11 cellular contexts compared by ENCODE assay signal in genomic region chr22:29152381-29153138, GRCh38. TPM values are rescaled to one million over a fixed set of nuclear protein-coding genes. Genes with fewer than 3 reads are reported as not detected.
DNase-seq lines count a peak whose midpoint lies in the region; ATAC-seq and TF ChIP-seq lines count a peak whose summit lies in the region.
"Had no signal": no experiment of that assay in that cellular context is flagged by ENCODE, and none has a peak within 500 bp of the region (broad histone marks: within the 10 kb centered on the region; RNA-seq: fewer than 3 reads in every experiment).

No MANE protein-coding gene starts in this region.

- H3K9me3 Mint-ChIP-seq in GM23338 (no peaks in the 10 kb centered on the region), brain (no peaks in the 10 kb centered on the region)
- H3K9me3 Mint-ChIP-seq: activated naive CD4-positive, alpha-beta T cell treated with anti-CD3 and anti-CD28 coated beads, Interleukin-2, amount 50 U/mL, for 72 hours; CD4-positive, alpha-beta T cell had no signal

- H3K4me3 Mint-ChIP-seq in GM23338 (peak overlapping the region; percentile 49; the same call in 2 of the 3 replicates), brain (peak overlapping the region; percentile 28 to 74 (median 50))
- H3K4me3 Mint-ChIP-seq: CD4-positive, alpha-beta T cell had no signal

- intact Hi-C loops in posterior vena cava (cut with DNase I), result loop anchor here (5.0 to 10.0 kb wide), 2 partner anchors 295 to 298 kb away; no protein-coding TSS in a partner anchor

- DNase-seq in GM23338 (ENCODE audit: low spot score), result peak; percentile 57
- peak; percentile 39 for DNase-seq in iPS-NIHi11 (ENCODE audit: low spot score)
- DNase-seq in posterior vena cava (ENCODE audit: low spot score), result peak; percentile 82
- DNase-seq in activated naive CD4-positive, alpha-beta T cell (lab: John Stamatoyannopoulos, UW), result no peak
- no peak for DNase-seq in HEK293T (ENCODE audit: extremely low spot score)
- no peak for DNase-seq in NCI-H345 treated with DMSO at 0.1 percent for 48 hours (lab: John Stamatoyannopoulos, UW; ENCODE audit: unreplicated experiment)
- DNase-seq in stimulated activated CD4-positive, alpha-beta T cell treated with anti-CD3 and anti-CD28 coated beads, Interleukin-2, amount 100 ng/mL, for 24 hours, result no peak
- DNase-seq: CD4-positive, alpha-beta T cell had no signal

- no peaks in the 10 kb centered on the region for H3K36me3 Mint-ChIP-seq in GM23338 (ENCODE audit: low read depth)
- peaks cover 10% of the 10 kb centered on the region for H3K36me3 Mint-ChIP-seq in brain
- H3K36me3 Mint-ChIP-seq: activated naive CD4-positive, alpha-beta T cell treated with anti-CD3 and anti-CD28 coated beads, Interleukin-2, amount 50 U/mL, for 72 hours had no signal

- TF ChIP-seq CTCF in GM23338 (conservative IDR thresholded peaks at IDR 0.05; ENCODE audit: low read depth in 2 of 2) (no peak), brain (conservative IDR thresholded peaks at IDR 0.05) (no peak)

- peak overlapping the region; percentile 65; the same call in 1 of the 2 replicates for H2AFZ ChIP-seq in GM23338

- H3K27ac ChIP-seq in GM23338 (ENCODE audit: low read depth), result peak overlapping the region; percentile 41; the same call in 1 of the 2 replicates

- peaks cover 10% of the 10 kb centered on the region for H3K27me3 Mint-ChIP-seq in GM23338 (ENCODE audit: insufficient read depth, low read depth, poor library complexity)
- H3K27me3 Mint-ChIP-seq in brain, result peaks cover 6% of the 10 kb centered on the region

- no peaks in the 10 kb centered on the region for H4K20me1 ChIP-seq in GM23338 (replicated peaks; ENCODE audit: insufficient read depth)

- CTCF ChIA-PET in HEK293T (lab: Yijun Ruan, JAX), result interaction anchor here (0.6 to 1.6 kb wide), 3 partner anchors 64 to 83 kb away, joined by 3 to 10 read pairs (median 3); no protein-coding TSS in a partner anchor

- peak overlapping the region; percentile 68 for H3K4me2 ChIP-seq in GM23338

- H3K4me3 ChIP-seq in GM23338, result no peak overlapping the region; the same call in 1 of the 2 replicates

- POLR2A ChIA-PET in HEK293T (lab: Yijun Ruan, JAX), result no interaction called here

- H3K79me2 ChIP-seq in GM23338 (replicated peaks; ENCODE audit: insufficient read depth), result no peaks in the 10 kb centered on the region

- peak overlapping the region; percentile 87 for H3K27ac Mint-ChIP-seq in GM23338
- H3K27ac Mint-ChIP-seq in brain, result peak overlapping the region; percentile 74 to 95 (median 94)
- H3K27ac Mint-ChIP-seq: activated naive CD4-positive, alpha-beta T cell treated with anti-CD3 and anti-CD28 coated beads, Interleukin-2, amount 50 U/mL, for 72 hours; CD4-positive, alpha-beta T cell had no signal

- H3K27me3 ChIP-seq in GM23338 (ENCODE audit: insufficient read depth), result no peaks in the 10 kb centered on the region

- peaks cover 36% of the 10 kb centered on the region for H3K4me1 ChIP-seq in GM23338 (ENCODE audit: insufficient read depth)

- peaks cover 4% of the 10 kb centered on the region for H3K9me2 ChIP-seq in GM23338 (ENCODE audit: insufficient read depth)

- H3K4me1 Mint-ChIP-seq in GM23338 (peaks cover 47% of the 10 kb centered on the region), brain (peaks cover 74% of the 10 kb centered on the region)

- ATAC-seq in GM23338, result peak; percentile 59
- ATAC-seq: activated naive CD4-positive, alpha-beta T cell treated with anti-CD3 and anti-CD28 coated beads, Interleukin-2, amount 50 U/mL, for 72 hours; HCT116 had no signal

- no peaks in the 10 kb centered on the region for H3K36me3 ChIP-seq in GM23338 (ENCODE audit: insufficient read depth)

- H3F3A ChIP-seq in GM23338 (replicated peaks; ENCODE audit: low read depth), result peaks cover 6% of the 10 kb centered on the region; the same call in 1 of the 2 replicates

TF ChIP-seq in GM23338, 12 proteins besides CTCF, POLR2A, EP300 and RAD21 (continues in another document):
- TF ChIP-seq ZNF114 (CRISPR knock-in tag; IDR thresholded peaks at IDR 0.05), result no peak
- no peak for TF ChIP-seq EZH2 (IDR thresholded peaks at IDR 0.05; ENCODE audit: low read depth, unreplicated experiment)

TF ChIP-seq in HEK293T, 16 proteins besides CTCF, POLR2A, EP300 and RAD21:
- TF ChIP-seq ELF4 (IDR thresholded peaks at IDR 0.05), result no peak
- TF ChIP-seq L3MBTL2 (conservative IDR thresholded peaks at IDR 0.05), result no peak
- TF ChIP-seq FOXM1 (IDR thresholded peaks at IDR 0.05; ENCODE audit: borderline replicate concordance), result no peak
- TF ChIP-seq FOXK2 (IDR thresholded peaks at IDR 0.05), result no peak
- no peak for TF ChIP-seq ARNT (IDR thresholded peaks at IDR 0.05)
- TF ChIP-seq LEF1 (IDR thresholded peaks at IDR 0.05; ENCODE audit: borderline replicate concordance), result no peak
- no peak for TF ChIP-seq FOXA1 (IDR thresholded peaks at IDR 0.05)
- no peak for TF ChIP-seq SP1 (IDR thresholded peaks at IDR 0.05)
- no peak for TF ChIP-seq ZNF384 (IDR thresholded peaks at IDR 0.05)
- TF ChIP-seq HDGF (IDR thresholded peaks at IDR 0.05; ENCODE audit: borderline replicate concordance), result no peak

RNA-seq across cellular contexts. Expression of gene EMID1, which starts 53.1 kb away (rescaled TPM):
- 13.2 and 13.4 TPM in 2 replicates for total RNA-seq in GM23338 (2014; rRNA removed; shearing (Covaris generic))
- polyA plus RNA-seq in GM23338 (2016; fragmentation: Nextera tagmentation; extraction: Ambion mirVana) (3.0 and 3.5 TPM in 2 replicates), brain (ENCODE audit: insufficient read depth, low read depth, low replicate concordance) (30.2 TPM)
- total RNA-seq in posterior vena cava, result 1 to 10 TPM; 1.4 to 2.4 TPM
- total RNA-seq: CD4-positive, alpha-beta T cell had no signal

Comparison
In these comparisons a context has a peak if more than half of its experiments do, and no peak if none do; other contexts are left out.
1. DNase-seq: peak in GM23338 (single experiment), iPS-NIHi11 (single experiment) and posterior vena cava (single experiment); none in activated naive CD4-positive, alpha-beta T cell (0 of 4), HEK293T (single experiment), NCI-H345 treated with DMSO at 0.1 percent for 48 hours (single experiment) and stimulated activated CD4-positive, alpha-beta T cell treated with anti-CD3 and anti-CD28 coated beads, Interleukin-2, amount 100 ng/mL, for 24 hours (0 of 2).